Comparison of ENCODE assay signal across 17 cellular contexts in the genomic region with DNA sequence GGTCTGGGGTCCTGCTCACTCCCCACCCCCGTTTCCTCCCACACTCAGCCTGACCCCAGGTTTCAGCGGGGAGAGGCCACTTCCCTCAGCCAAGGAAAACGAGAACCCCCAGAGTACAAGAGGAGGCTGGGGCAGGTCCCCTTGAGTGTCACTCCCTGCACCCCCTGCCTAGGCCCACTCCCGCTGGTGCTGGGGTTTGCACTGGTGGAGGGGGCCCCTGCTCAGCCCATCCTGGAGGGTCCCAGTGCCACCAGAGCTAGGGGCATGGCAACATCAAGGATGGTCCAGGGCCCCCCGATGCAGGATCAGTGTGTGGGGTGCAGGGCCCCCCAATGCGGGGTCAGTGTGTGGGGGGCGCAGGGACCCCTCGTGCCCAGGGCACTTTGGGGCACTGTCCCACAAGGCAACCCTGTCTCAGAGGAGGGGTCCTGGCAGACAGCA.
DNase-seq lines count a peak whose midpoint lies in the region; ATAC-seq and TF ChIP-seq lines count a peak whose summit lies in the region.
"Had no signal": no experiment of that assay in that cellular context is flagged by ENCODE, and none has a peak within 500 bp of the region (broad histone marks: within the 10 kb centered on the region; RNA-seq: fewer than 3 reads in every experiment).

No MANE protein-coding gene starts in this region.

- TF ChIP-seq RAD21 in HCT116 (IDR thresholded peaks at IDR 0.05; ENCODE audit: low read depth) = no peak

- RAD21 ChIA-PET in HCT116 (lab: Charles Lee; ENCODE audit: low non-redundant PET in 1 of 2, low total read pairs in 2 of 2, uncharacterized antibody in 2 of 2, unreplicated experiment in 2 of 2) = no interaction called here

- DNase-seq in HCT116 (ENCODE audit: low read depth, low spot score) = no peak
- no peak for DNase-seq in Panc1 (ENCODE audit: low read depth, low spot score)
- no peak for DNase-seq in dorsolateral prefrontal cortex
- DNase-seq in natural killer cell treated with Interleukin-12 subunit alpha and Interleukin-12 subunit beta and Interleukin-15 and Interleukin-18, amount 100 ng/mL, for 72 hours (ENCODE audit: low spot score) = no peak
- DNase-seq in MG63 = no peak

- H3K27ac ChIP-seq in HCT116 (ENCODE audit: low read depth, low read length) (no peak overlapping the region), Panc1 (ENCODE audit: low read length) (no peak overlapping the region), dorsolateral prefrontal cortex (peak overlapping the region in 47 of 59 donors; percentile 4 to 81 (median 56))

- no peak overlapping the region for H3K9ac ChIP-seq in HCT116 (ENCODE audit: low read length)

- H3K36me3 ChIP-seq in HCT116 (ENCODE audit: control insufficient read depth in 1 of 2, insufficient read depth in 2 of 2, low read length in 2 of 2) = peaks cover 14 to 16% of the 10 kb centered on the region in 2 experiments
- H3K36me3 ChIP-seq in Panc1 (ENCODE audit: control insufficient read depth, insufficient read depth, low read length) = peaks cover 10% of the 10 kb centered on the region
- H3K36me3 ChIP-seq in MG63 = no peaks in the 10 kb centered on the region; the same call in 1 of the 2 replicates

- no peaks in the 10 kb centered on the region for H3K9me3 ChIP-seq in HCT116 (ENCODE audit: control insufficient read depth in 1 of 2, insufficient read depth in 1 of 2, low read depth in 1 of 2, low read length in 2 of 2)
- no peaks in the 10 kb centered on the region for H3K9me3 ChIP-seq in Panc1 (ENCODE audit: control insufficient read depth, insufficient read depth, low read depth, low read length)
- no peaks in the 10 kb centered on the region for H3K9me3 ChIP-seq in MG63
- H3K9me3 ChIP-seq: esophagus muscularis mucosa, tibial nerve had no signal

- H3K4me2 ChIP-seq in HCT116 (ENCODE audit: low read length) = no peak overlapping the region

- H3K4me1 Mint-ChIP-seq in natural killer cell treated with Interleukin-12 subunit alpha and Interleukin-12 subunit beta and Interleukin-15 and Interleukin-18, amount 100 ng/mL, for 72 hours (ENCODE audit: low read depth in 2 of 2) = peaks cover 0 to 10% of the 10 kb centered on the region in 2 donors

- H4K20me1 ChIP-seq in HCT116 (ENCODE audit: insufficient read depth) = 0 out of 2 replicates have a peak, but pooled peaks cover 3% of the 10 kb centered on the region

- no peak overlapping the region for H2AFZ ChIP-seq in HCT116 (ENCODE audit: low read depth, low read length, poor library complexity, severe bottlenecking)

- CTCF ChIA-PET in HCT116 (lab: Charles Lee) (interaction anchor here (0.6 to 1.6 kb wide), 4 partner anchors 10 to 347 kb away, joined by 3 to 4 read pairs (median 4); no protein-coding TSS in a partner anchor), Panc1 (lab: Charles Lee) (interaction anchor here (0.8 to 1.3 kb wide), 3 partner anchors 17 to 300 kb away, joined by 3 to 9 read pairs (median 3); no protein-coding TSS in a partner anchor)

- TF ChIP-seq CTCF in HCT116 (IDR thresholded peaks at IDR 0.05 in 2 of 3, conservative IDR thresholded peaks at IDR 0.05 in 1 of 3; ENCODE audit: borderline replicate concordance in 1 of 3, insufficient read depth in 1 of 3, low read depth in 2 of 3, low read length in 2 of 3) (no peak), Panc1 (IDR thresholded peaks at IDR 0.05) (no peak), dorsolateral prefrontal cortex (IDR thresholded peaks at IDR 0.05 in 54 of 56, conservative IDR thresholded peaks at IDR 0.05 in 2 of 56; ENCODE audit: low read depth in 1 of 56, partially characterized antibody in 56 of 56) (no peak)

- peaks cover 8% of the 10 kb centered on the region for H3K36me3 Mint-ChIP-seq in natural killer cell treated with Interleukin-12 subunit alpha and Interleukin-12 subunit beta and Interleukin-15 and Interleukin-18, amount 100 ng/mL, for 72 hours
- H3K36me3 Mint-ChIP-seq: natural killer cell had no signal

- in situ Hi-C loops in Panc1 (cut with HindIII; ENCODE audit: low pct_unique_long_range_greater_than_20kb, low sequenced_read_pairs) = no loop called here

- no peak for TF ChIP-seq POLR2A in HCT116 (IDR thresholded peaks at IDR 0.05; ENCODE audit: borderline replicate concordance, extremely low read depth, insufficient read depth, insufficient read length)

- H3K79me2 ChIP-seq in HCT116 (ENCODE audit: insufficient read depth, low read length) = peaks cover 61% of the 10 kb centered on the region

- POLR2A ChIA-PET in HCT116 (lab: Charles Lee) (interaction anchor here (1.2 kb wide), 1 partner anchor 30 kb away, joined by 3 read pairs; no protein-coding TSS in a partner anchor), Panc1 (lab: Charles Lee) (no interaction called here)

- intact Hi-C loops in HCT116 (cut with micrococcal nuclease) (loop anchor here (10.0 kb wide), 1 partner anchor 97 kb away; no protein-coding TSS in a partner anchor), Panc1 (cut with micrococcal nuclease; ENCODE audit: unreplicated experiment) (no loop called here), dorsolateral prefrontal cortex (cut with DNase I) (loop anchor here (5.0 to 10.0 kb wide), 5 partner anchors 34 to 447 kb away; no protein-coding TSS in a partner anchor)

- H3K9me2 ChIP-seq in HCT116 (ENCODE audit: insufficient read depth) = no peaks in the 10 kb centered on the region

- no peak overlapping the region for H3K27ac Mint-ChIP-seq in natural killer cell treated with Interleukin-12 subunit alpha and Interleukin-12 subunit beta and Interleukin-15 and Interleukin-18, amount 100 ng/mL, for 72 hours
- H3K27ac Mint-ChIP-seq: activated naive CD4-positive, alpha-beta T cell treated with anti-CD3 and anti-CD28 coated beads, Interleukin-2, amount 50 U/mL, for 24 hours; activated T-cell treated with anti-CD3 and anti-CD28 coated beads, Interleukin-2, amount 50 U/mL, for 72 hours; CD8-positive, alpha-beta T cell; stimulated activated naive CD8-positive, alpha-beta T cell treated with anti-CD3 and anti-CD28 coated beads, Interleukin-15, Interleukin-2, amounts not matched to agents 100 ng/mL and 50 ng/mL, for 24 hours had no signal

- H3K27me3 Mint-ChIP-seq in natural killer cell treated with Interleukin-12 subunit alpha and Interleukin-12 subunit beta and Interleukin-15 and Interleukin-18, amount 100 ng/mL, for 72 hours = no peaks in the 10 kb centered on the region
- H3K27me3 Mint-ChIP-seq: activated naive CD4-positive, alpha-beta T cell treated with anti-CD3 and anti-CD28 coated beads, Interleukin-2, amount 50 U/mL, for 24 hours; progenitor cell of endocrine pancreas; stimulated activated naive CD8-positive, alpha-beta T cell treated with anti-CD3 and anti-CD28 coated beads, Interleukin-15, Interleukin-2, amounts not matched to agents 100 ng/mL and 50 ng/mL, for 24 hours had no signal

- no peak overlapping the region for H3K4me3 Mint-ChIP-seq in natural killer cell treated with Interleukin-12 subunit alpha and Interleukin-12 subunit beta and Interleukin-15 and Interleukin-18, amount 100 ng/mL, for 72 hours
- H3K4me3 Mint-ChIP-seq: activated naive CD4-positive, alpha-beta T cell treated with anti-CD3 and anti-CD28 coated beads, Interleukin-2, amount 50 U/mL, for 24 hours; activated T-cell treated with anti-CD3 and anti-CD28 coated beads, Interleukin-2, amount 50 U/mL, for 72 hours; CD8-positive, alpha-beta T cell; H9; natural killer cell; stimulated activated naive CD8-positive, alpha-beta T cell treated with anti-CD3 and anti-CD28 coated beads, Interleukin-15, Interleukin-2, amounts not matched to agents 100 ng/mL and 50 ng/mL, for 24 hours had no signal

- H3K4me1 ChIP-seq in HCT116 (ENCODE audit: control insufficient read depth in 1 of 2, insufficient read depth in 2 of 2, low read length in 2 of 2) (no peaks in the 10 kb centered on the region), Panc1 (ENCODE audit: control insufficient read depth, insufficient read depth, low read length) (peaks cover 11% of the 10 kb centered on the region)

- ATAC-seq in HCT116 (peak; percentile 14), Panc1 (peak; percentile 11), GM21717 (IDR thresholded peaks at IDR 0.05; ENCODE audit: unreplicated experiment) (no peak), HG03520 (IDR thresholded peaks at IDR 0.05; ENCODE audit: unreplicated experiment) (no peak), HG02588 (IDR thresholded peaks at IDR 0.05; ENCODE audit: unreplicated experiment) (no peak)
- peak; percentile 33 to 45 for ATAC-seq in natural killer cell treated with Interleukin-12 subunit alpha and Interleukin-12 subunit beta and Interleukin-15 and Interleukin-18, amount 100 ng/mL, for 72 hours

- H3K27me3 ChIP-seq in HCT116 (ENCODE audit: insufficient read depth, low read length) (no peaks in the 10 kb centered on the region), Panc1 (ENCODE audit: control insufficient read depth, insufficient read depth, low read length) (no peaks in the 10 kb centered on the region), dorsolateral prefrontal cortex (no peaks in the 10 kb centered on the region), MG63 (no peaks in the 10 kb centered on the region)
- H3K27me3 ChIP-seq: esophagus muscularis mucosa, tibial nerve had no signal

- H3K4me3 ChIP-seq in HCT116 (replicated peaks in 1 of 2; ENCODE audit: low read depth in 1 of 2, low read length in 2 of 2) = no peak overlapping the region
- H3K4me3 ChIP-seq in Panc1 (ENCODE audit: low read depth in 2 of 2, low read length in 2 of 2) = no peak overlapping the region
- peak overlapping the region in 4 of 59 donors; percentile 33 to 50 (median 42) for H3K4me3 ChIP-seq in dorsolateral prefrontal cortex
- H3K4me3 ChIP-seq in MG63 = no peak overlapping the region

- H3K9me3 Mint-ChIP-seq in natural killer cell treated with Interleukin-12 subunit alpha and Interleukin-12 subunit beta and Interleukin-15 and Interleukin-18, amount 100 ng/mL, for 72 hours = no peaks in the 10 kb centered on the region
- H3K9me3 Mint-ChIP-seq: activated naive CD4-positive, alpha-beta T cell treated with anti-CD3 and anti-CD28 coated beads, Interleukin-2, amount 50 U/mL, for 24 hours; activated T-cell treated with anti-CD3 and anti-CD28 coated beads, Interleukin-2, amount 50 U/mL, for 72 hours; CD8-positive, alpha-beta T cell; H9; natural killer cell; stimulated activated naive CD8-positive, alpha-beta T cell treated with anti-CD3 and anti-CD28 coated beads, Interleukin-15, Interleukin-2, amounts not matched to agents 100 ng/mL and 50 ng/mL, for 24 hours had no signal

- BruUV-seq in HCT116 (replicated peaks; lab: Mats Ljungman, UMichigan) (no TSS peak), Panc1 (replicated peaks; lab: Mats Ljungman, UMichigan) (no TSS peak)

TF ChIP-seq in HCT116, 20 proteins besides CTCF, POLR2A, EP300 and RAD21 (continues in another document):
- TF ChIP-seq TCF7L2 (IDR thresholded peaks at IDR 0.05; ENCODE audit: borderline replicate concordance, extremely low read depth, insufficient read depth, insufficient read length) (no peak), ELF1 (IDR thresholded peaks at IDR 0.05; ENCODE audit: borderline replicate concordance, low read depth) (no peak), POLR2AphosphoS5 (IDR thresholded peaks at IDR 0.05; ENCODE audit: low read depth, low read length) (no peak), EGR1 (IDR thresholded peaks at IDR 0.05; ENCODE audit: low read depth) (no peak), EZH2phosphoT487 (IDR thresholded peaks at IDR 0.05; ENCODE audit: borderline replicate concordance) (no peak), FOSL1 (IDR thresholded peaks at IDR 0.05; ENCODE audit: low read depth) (no peak), EZH2 (IDR thresholded peaks at IDR 0.05) (no peak)

Comparison
In these comparisons a context has a peak if more than half of its experiments do, and no peak if none do; other contexts are left out.
1. ATAC-seq: peak in HCT116 (single experiment), Panc1 (single experiment) and natural killer cell treated with Interleukin-12 subunit alpha and Interleukin-12 subunit beta and Interleukin-15 and Interleukin-18, amount 100 ng/mL, for 72 hours (2 of 2); none in GM21717 (single experiment), HG03520 (single experiment) and HG02588 (single experiment).
2. H3K27ac ChIP-seq: peak in dorsolateral prefrontal cortex (47 of 59); none in HCT116 (single experiment) and Panc1 (single experiment).